ENCODE assay signal across 1 cellular context in the genomic region with DNA sequence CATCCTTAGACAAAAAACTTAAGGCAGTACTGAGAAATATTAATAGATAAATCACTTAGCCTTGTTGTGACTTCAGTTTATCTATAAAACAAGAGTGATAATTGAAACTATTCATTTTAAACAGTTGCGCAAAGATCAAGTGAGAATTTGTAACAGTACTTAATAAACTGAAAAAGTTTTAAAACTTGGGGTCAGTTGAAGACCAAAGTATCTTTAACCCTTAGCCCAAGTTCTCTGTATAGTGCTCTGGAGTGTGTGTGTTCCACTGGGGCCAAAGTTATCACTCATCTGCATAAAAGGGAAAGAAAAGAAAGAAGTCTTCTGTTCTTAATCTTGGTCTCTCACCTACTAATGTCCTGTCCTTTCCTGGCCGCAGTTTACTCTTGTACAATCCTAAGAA.
TF ChIP-seq lines count a peak whose summit lies in the region.

No MANE protein-coding gene starts in this region.

TF ChIP-seq in HepG2, 621 proteins besides CTCF, POLR2A, EP300 and RAD21 (continued from another document):
- TF ChIP-seq, protein P1, sequence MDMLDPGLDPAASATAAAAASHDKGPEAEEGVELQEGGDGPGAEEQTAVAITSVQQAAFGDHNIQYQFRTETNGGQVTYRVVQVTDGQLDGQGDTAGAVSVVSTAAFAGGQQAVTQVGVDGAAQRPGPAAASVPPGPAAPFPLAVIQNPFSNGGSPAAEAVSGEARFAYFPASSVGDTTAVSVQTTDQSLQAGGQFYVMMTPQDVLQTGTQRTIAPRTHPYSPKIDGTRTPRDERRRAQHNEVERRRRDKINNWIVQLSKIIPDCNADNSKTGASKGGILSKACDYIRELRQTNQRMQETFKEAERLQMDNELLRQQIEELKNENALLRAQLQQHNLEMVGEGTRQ (IDR thresholded peaks at IDR 0.05; ENCODE audit: low read depth, low read length) = no peak
- TF ChIP-seq, protein P1 (CRISPR knock-in tag; IDR thresholded peaks at IDR 0.05; ENCODE audit: borderline replicate concordance) = no peak
- TF ChIP-seq, protein P2, sequence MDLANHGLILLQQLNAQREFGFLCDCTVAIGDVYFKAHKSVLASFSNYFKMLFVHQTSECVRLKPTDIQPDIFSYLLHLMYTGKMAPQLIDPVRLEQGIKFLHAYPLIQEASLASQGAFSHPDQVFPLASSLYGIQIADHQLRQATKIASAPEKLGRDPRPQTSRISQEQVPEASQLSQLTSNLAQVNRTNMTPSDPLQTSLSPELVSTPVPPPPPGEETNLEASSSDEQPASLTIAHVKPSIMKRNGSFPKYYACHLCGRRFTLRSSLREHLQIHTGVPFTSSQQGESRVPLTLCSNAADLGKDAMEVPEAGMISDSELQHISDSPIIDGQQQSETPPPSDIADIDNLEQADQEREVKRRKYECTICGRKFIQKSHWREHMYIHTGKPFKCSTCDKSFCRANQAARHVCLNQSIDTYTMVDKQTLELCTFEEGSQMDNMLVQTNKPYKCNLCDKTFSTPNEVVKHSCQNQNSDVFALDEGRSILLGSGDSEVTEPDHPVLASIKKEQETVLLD (CRISPR knock-in tag; IDR thresholded peaks at IDR 0.05; ENCODE audit: low read depth) = no peak
- no peak for TF ChIP-seq TCF7 (IDR thresholded peaks at IDR 0.05; ENCODE audit: low read depth)
- TF ChIP-seq, protein P3, sequence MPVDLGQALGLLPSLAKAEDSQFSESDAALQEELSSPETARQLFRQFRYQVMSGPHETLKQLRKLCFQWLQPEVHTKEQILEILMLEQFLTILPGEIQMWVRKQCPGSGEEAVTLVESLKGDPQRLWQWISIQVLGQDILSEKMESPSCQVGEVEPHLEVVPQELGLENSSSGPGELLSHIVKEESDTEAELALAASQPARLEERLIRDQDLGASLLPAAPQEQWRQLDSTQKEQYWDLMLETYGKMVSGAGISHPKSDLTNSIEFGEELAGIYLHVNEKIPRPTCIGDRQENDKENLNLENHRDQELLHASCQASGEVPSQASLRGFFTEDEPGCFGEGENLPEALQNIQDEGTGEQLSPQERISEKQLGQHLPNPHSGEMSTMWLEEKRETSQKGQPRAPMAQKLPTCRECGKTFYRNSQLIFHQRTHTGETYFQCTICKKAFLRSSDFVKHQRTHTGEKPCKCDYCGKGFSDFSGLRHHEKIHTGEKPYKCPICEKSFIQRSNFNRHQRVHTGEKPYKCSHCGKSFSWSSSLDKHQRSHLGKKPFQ (CRISPR knock-in tag; IDR thresholded peaks at IDR 0.05; ENCODE audit: insufficient replicate concordance) = no peak
- TF ChIP-seq ZSCAN25 (CRISPR knock-in tag; IDR thresholded peaks at IDR 0.05) = no peak
- TF ChIP-seq PHF8 (CRISPR knock-in tag; IDR thresholded peaks at IDR 0.05) = no peak
- TF ChIP-seq, protein P4, sequence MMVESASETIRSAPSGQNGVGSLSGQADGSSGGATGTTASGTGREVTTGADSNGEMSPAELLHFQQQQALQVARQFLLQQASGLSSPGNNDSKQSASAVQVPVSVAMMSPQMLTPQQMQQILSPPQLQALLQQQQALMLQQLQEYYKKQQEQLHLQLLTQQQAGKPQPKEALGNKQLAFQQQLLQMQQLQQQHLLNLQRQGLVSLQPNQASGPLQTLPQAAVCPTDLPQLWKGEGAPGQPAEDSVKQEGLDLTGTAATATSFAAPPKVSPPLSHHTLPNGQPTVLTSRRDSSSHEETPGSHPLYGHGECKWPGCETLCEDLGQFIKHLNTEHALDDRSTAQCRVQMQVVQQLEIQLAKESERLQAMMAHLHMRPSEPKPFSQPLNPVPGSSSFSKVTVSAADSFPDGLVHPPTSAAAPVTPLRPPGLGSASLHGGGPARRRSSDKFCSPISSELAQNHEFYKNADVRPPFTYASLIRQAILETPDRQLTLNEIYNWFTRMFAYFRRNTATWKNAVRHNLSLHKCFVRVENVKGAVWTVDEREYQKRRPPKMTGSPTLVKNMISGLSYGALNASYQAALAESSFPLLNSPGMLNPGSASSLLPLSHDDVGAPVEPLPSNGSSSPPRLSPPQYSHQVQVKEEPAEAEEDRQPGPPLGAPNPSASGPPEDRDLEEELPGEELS (CRISPR knock-in tag; IDR thresholded peaks at IDR 0.05) = no peak
- no peak for TF ChIP-seq CHD2 (IDR thresholded peaks at IDR 0.05; ENCODE audit: low read depth, low read length)
- TF ChIP-seq, protein P5, sequence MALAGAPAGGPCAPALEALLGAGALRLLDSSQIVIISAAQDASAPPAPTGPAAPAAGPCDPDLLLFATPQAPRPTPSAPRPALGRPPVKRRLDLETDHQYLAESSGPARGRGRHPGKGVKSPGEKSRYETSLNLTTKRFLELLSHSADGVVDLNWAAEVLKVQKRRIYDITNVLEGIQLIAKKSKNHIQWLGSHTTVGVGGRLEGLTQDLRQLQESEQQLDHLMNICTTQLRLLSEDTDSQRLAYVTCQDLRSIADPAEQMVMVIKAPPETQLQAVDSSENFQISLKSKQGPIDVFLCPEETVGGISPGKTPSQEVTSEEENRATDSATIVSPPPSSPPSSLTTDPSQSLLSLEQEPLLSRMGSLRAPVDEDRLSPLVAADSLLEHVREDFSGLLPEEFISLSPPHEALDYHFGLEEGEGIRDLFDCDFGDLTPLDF (CRISPR knock-in tag; IDR thresholded peaks at IDR 0.05) = no peak
- no peak for TF ChIP-seq ZNF224 (CRISPR knock-in tag; IDR thresholded peaks at IDR 0.05)
- TF ChIP-seq NFRKB (IDR thresholded peaks at IDR 0.05) = no peak
- TF ChIP-seq ZFX (CRISPR knock-in tag; IDR thresholded peaks at IDR 0.05; ENCODE audit: low read depth) = no peak
- no peak for TF ChIP-seq ATM (IDR thresholded peaks at IDR 0.05; ENCODE audit: borderline replicate concordance)
